15 cellular contexts compared by ENCODE assay signal in genomic region chr20:45780159-45780558, GRCh38. TPM values are rescaled to one million over a fixed set of nuclear protein-coding genes. Genes with fewer than 3 reads are reported as not detected.
A peak's percentile ranks its signal among the peaks of the same experiment; 100 is the strongest.
DNase-seq lines count a peak whose midpoint lies in the region; ATAC-seq and TF ChIP-seq lines count a peak whose summit lies in the region.
"Had no signal": no experiment of that assay in that cellular context is flagged by ENCODE, and none has a peak within 500 bp of the region (broad histone marks: within the 10 kb centered on the region; RNA-seq: fewer than 3 reads in every experiment).

No MANE protein-coding gene starts in this region.

- no peaks in the 10 kb centered on the region for H3K4me1 Mint-ChIP-seq in GM23338
- H3K4me1 Mint-ChIP-seq: neural crest cell had no signal

- peak overlapping the region; percentile 59; the same call in 1 of the 2 replicates for H2AFZ ChIP-seq in GM23338

- H3F3A ChIP-seq in GM23338 (replicated peaks; ENCODE audit: low read depth): no peaks in the 10 kb centered on the region

- H3K4me3 ChIP-seq in GM23338 (no peak overlapping the region), subcutaneous abdominal adipose tissue (ENCODE audit: low read depth in 1 of 5, low read length in 5 of 5) (no peak overlapping the region)
- H3K4me3 ChIP-seq: BLaER1 had no signal

- DNase-seq in GM23338 (ENCODE audit: low spot score): no peak
- peak; percentile 4 for DNase-seq in iris pigment epithelial cell (ENCODE audit: low read depth)
- DNase-seq in superior temporal gyrus (ENCODE audit: extremely low spot score): no peak
- DNase-seq in midbrain (lab: John Stamatoyannopoulos, UW): no peak
- DNase-seq: activated CD4-positive, alpha-beta T cell treated with anti-CD3 and anti-CD28 coated beads for 36 hours; activated T-cell treated with anti-CD3 and anti-CD28 coated beads, Interleukin-2, amount 50 U/mL, for 72 hours; MM.1S; stimulated activated CD4-positive, alpha-beta T cell treated with anti-CD3 and anti-CD28 coated beads, Interleukin-12 subunit alpha, Interleukin-12 subunit beta, amount 100 ng/mL, for 4 hours had no signal

- TF ChIP-seq CTCF in GM23338 (conservative IDR thresholded peaks at IDR 0.05; ENCODE audit: low read depth in 2 of 2) (no peak), VCaP (conservative IDR thresholded peaks at IDR 0.05) (no peak)

- no peaks in the 10 kb centered on the region for H3K79me2 ChIP-seq in GM23338 (replicated peaks; ENCODE audit: insufficient read depth)

- H3K4me1 ChIP-seq in GM23338 (ENCODE audit: insufficient read depth) (no peaks in the 10 kb centered on the region), subcutaneous abdominal adipose tissue (ENCODE audit: control insufficient read depth in 5 of 5, insufficient read depth in 5 of 5, low read length in 5 of 5) (peaks cover 0 to 10% (median 0%) of the 10 kb centered on the region in 5 donors)

- no peak overlapping the region for H3K27ac ChIP-seq in GM23338 (ENCODE audit: low read depth)
- peak overlapping the region; percentile 29; the same call in 1 of the 2 replicates for H3K27ac ChIP-seq in VCaP
- H3K27ac ChIP-seq in subcutaneous abdominal adipose tissue (ENCODE audit: low read depth, low read length): peak overlapping the region; percentile 52
- H3K27ac ChIP-seq: BLaER1 had no signal

- H3K36me3 Mint-ChIP-seq in GM23338 (ENCODE audit: low read depth): no peaks in the 10 kb centered on the region

- no peaks in the 10 kb centered on the region; the same call in 2 of the 3 replicates for H3K9me3 Mint-ChIP-seq in GM23338
- H3K9me3 Mint-ChIP-seq: activated T-cell treated with anti-CD3 and anti-CD28 coated beads, Interleukin-2, amount 50 U/mL, for 72 hours; neural crest cell had no signal

- H3K4me3 Mint-ChIP-seq in GM23338: no peak overlapping the region
- H3K4me3 Mint-ChIP-seq: activated CD4-positive, alpha-beta T cell treated with anti-CD3 and anti-CD28 coated beads for 36 hours; activated T-cell treated with anti-CD3 and anti-CD28 coated beads, Interleukin-2, amount 50 U/mL, for 72 hours; neural crest cell had no signal

- H3K9me2 ChIP-seq in GM23338 (ENCODE audit: insufficient read depth): no peaks in the 10 kb centered on the region; the same call in 1 of the 2 replicates

- H3K9me3 ChIP-seq in subcutaneous abdominal adipose tissue (ENCODE audit: control insufficient read depth in 5 of 5, low read length in 5 of 5): no peaks in the 10 kb centered on the region
- H3K9me3 ChIP-seq: BLaER1 had no signal

- H3K4me2 ChIP-seq in GM23338: no peak overlapping the region
- H3K4me2 ChIP-seq: BLaER1 had no signal

- H3K27me3 Mint-ChIP-seq in GM23338 (ENCODE audit: insufficient read depth, low read depth, poor library complexity): peaks cover 6% of the 10 kb centered on the region

- H3K27me3 ChIP-seq in GM23338 (ENCODE audit: insufficient read depth) (no peaks in the 10 kb centered on the region), subcutaneous abdominal adipose tissue (ENCODE audit: control insufficient read depth in 5 of 5, insufficient read depth in 4 of 5, low read length in 5 of 5) (peaks cover 0 to 4% (median 0%) of the 10 kb centered on the region in 5 donors)
- H3K27me3 ChIP-seq: BLaER1 had no signal

- H3K27ac Mint-ChIP-seq in GM23338: no peak overlapping the region
- H3K27ac Mint-ChIP-seq: activated CD4-positive, alpha-beta T cell treated with anti-CD3 and anti-CD28 coated beads for 36 hours; activated T-cell treated with anti-CD3 and anti-CD28 coated beads, Interleukin-2, amount 50 U/mL, for 72 hours had no signal

- H4K20me1 ChIP-seq in GM23338 (replicated peaks; ENCODE audit: insufficient read depth): no peaks in the 10 kb centered on the region
- H4K20me1 ChIP-seq: BLaER1 had no signal

- no peaks in the 10 kb centered on the region for H3K36me3 ChIP-seq in GM23338 (ENCODE audit: insufficient read depth)
- H3K36me3 ChIP-seq in subcutaneous abdominal adipose tissue (ENCODE audit: control insufficient read depth in 5 of 5, insufficient read depth in 5 of 5, low read length in 5 of 5): no peaks in the 10 kb centered on the region
- H3K36me3 ChIP-seq: BLaER1 had no signal

- ATAC-seq in GM23338 (no peak), GM21737 (IDR thresholded peaks at IDR 0.05; ENCODE audit: unreplicated experiment) (no peak), HG03097 (IDR thresholded peaks at IDR 0.05; ENCODE audit: low FRiP score, unreplicated experiment) (no peak)
- ATAC-seq: activated CD4-positive, alpha-beta T cell treated with anti-CD3 and anti-CD28 coated beads for 36 hours had no signal

- no peak overlapping the region for H3K9ac ChIP-seq in subcutaneous abdominal adipose tissue (ENCODE audit: low read length in 5 of 5)
- H3K9ac ChIP-seq: BLaER1 had no signal

TF ChIP-seq in GM23338, 12 proteins besides CTCF, POLR2A, EP300 and RAD21:
- TF ChIP-seq ETS1 (IDR thresholded peaks at IDR 0.05) (no peak), STAT1 (IDR thresholded peaks at IDR 0.05; ENCODE audit: unreplicated experiment) (no peak)
TF ChIP-seq in GM23338: peak in this region for 0.

RNA-seq across cellular contexts. Expression of gene WFDC3, which starts 11.5 kb away (rescaled TPM):
- total RNA-seq in GM23338 (2014; rRNA removed; shearing (Covaris generic)): 0.73 TPM in 1 of 2 replicates, not detected in the other
- polyA plus RNA-seq in GM23338 (2016; fragmentation: Nextera tagmentation; extraction: Ambion mirVana): 0.36 TPM in 1 of 2 replicates, not detected in the other
- total RNA-seq: activated CD4-positive, alpha-beta T cell treated with anti-CD3 and anti-CD28 coated beads for 36 hours; neural crest cell had no signal

RNA-seq across cellular contexts. Expression of gene DNTTIP1, which starts 11.6 kb away (rescaled TPM):
- total RNA-seq in GM23338 (2014; rRNA removed; shearing (Covaris generic)): 21.4 and 31.6 TPM in 2 replicates
- 50.3 TPM in 2 replicates for polyA plus RNA-seq in GM23338 (2016; fragmentation: Nextera tagmentation; extraction: Ambion mirVana)

RNA-seq across cellular contexts. Expression of gene UBE2C, which starts 32.3 kb away (rescaled TPM):
- 198 and 247 TPM in 2 replicates for total RNA-seq in GM23338 (2014; rRNA removed; shearing (Covaris generic))
- polyA plus RNA-seq in GM23338 (2016; fragmentation: Nextera tagmentation; extraction: Ambion mirVana): 698 and 742 TPM in 2 replicates

RNA-seq across cellular contexts. Expression of gene TNNC2, which starts 47.0 kb away (rescaled TPM):
- 0.59 TPM in 1 of 2 replicates, not detected in the other for total RNA-seq in GM23338 (2014; rRNA removed; shearing (Covaris generic))
- 32.5 and 33.3 TPM in 2 replicates for polyA plus RNA-seq in GM23338 (2016; fragmentation: Nextera tagmentation; extraction: Ambion mirVana)
- total RNA-seq: activated CD4-positive, alpha-beta T cell treated with anti-CD3 and anti-CD28 coated beads for 36 hours; H4; neural crest cell had no signal

RNA-seq across cellular contexts. Expression of gene SNX21, which starts 53.4 kb away (rescaled TPM):
- 26.7 and 31.5 TPM in 2 replicates for total RNA-seq in GM23338 (2014; rRNA removed; shearing (Covaris generic))
- 13.3 and 15.5 TPM in 2 replicates for polyA plus RNA-seq in GM23338 (2016; fragmentation: Nextera tagmentation; extraction: Ambion mirVana)
